ENCODE assay signal across 8 cellular contexts in the genomic region with DNA sequence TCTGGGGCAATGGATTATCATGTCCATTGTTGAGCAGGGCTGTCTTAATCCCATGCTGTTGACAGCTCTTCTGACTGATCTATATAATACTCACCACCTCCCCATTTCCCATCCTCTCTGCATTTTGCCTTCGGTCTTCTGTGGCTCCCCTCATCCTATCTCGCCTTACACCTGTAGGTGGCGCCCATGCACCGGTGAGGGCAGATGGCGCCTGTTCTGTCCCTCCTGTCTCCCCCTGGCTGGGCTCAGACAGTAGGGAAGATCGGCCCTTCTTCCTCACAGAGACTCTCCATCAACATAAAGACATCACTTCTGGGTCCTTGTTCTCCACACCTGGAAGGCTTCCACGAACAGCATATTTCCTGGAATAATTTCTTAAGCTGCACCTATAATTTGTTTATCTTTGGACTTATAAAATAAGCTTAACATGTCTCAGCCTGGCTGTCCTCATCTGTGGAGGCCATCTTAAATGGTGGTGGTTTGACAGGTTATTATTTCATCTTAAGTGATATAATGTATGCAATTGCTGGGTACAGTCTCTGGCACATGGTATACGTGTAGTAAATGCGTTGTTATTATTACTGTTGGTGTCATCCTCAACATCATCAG. TPM values are rescaled to one million over a fixed set of nuclear protein-coding genes. Genes with fewer than 3 reads are reported as not detected.
DNase-seq lines count a peak whose midpoint lies in the region; ATAC-seq and TF ChIP-seq lines count a peak whose summit lies in the region.

No MANE protein-coding gene starts in this region.

- peak; percentile 33 for DNase-seq in SIG-M5 treated with dmso at 0.1 percent for 504 hours (lab: John Stamatoyannopoulos, UW; ENCODE audit: unreplicated experiment)
- DNase-seq in SIG-M5 (lab: John Stamatoyannopoulos, UW) = no peak
- DNase-seq in HuH-7 (ENCODE audit: low spot score) = peak; percentile 53
- DNase-seq in RKO (ENCODE audit: low spot score) = peak; percentile 53
- DNase-seq in cerebellum (ENCODE audit: low spot score) = peak; percentile 10
- DNase-seq in lower lobe of right lung = no peak
- peak in 47 of 49 donors; percentile 3 to 87 (median 76) for DNase-seq in substantia nigra (lab: John Stamatoyannopoulos, UW)

- H3K27ac ChIP-seq in lower lobe of right lung = no peak overlapping the region
- peak overlapping the region; percentile 40 for H3K27ac ChIP-seq in substantia nigra (ENCODE audit: low read depth, low read length, poor library complexity, severe bottlenecking)

- no peaks in the 10 kb centered on the region for H3K4me1 ChIP-seq in lower lobe of right lung

- no peaks in the 10 kb centered on the region for H3K9me3 ChIP-seq in lower lobe of right lung

- no peaks in the 10 kb centered on the region for H3K36me3 ChIP-seq in lower lobe of right lung

- H3K4me3 ChIP-seq in lower lobe of right lung = no peak overlapping the region

- ATAC-seq in GM21825 (IDR thresholded peaks at IDR 0.05; ENCODE audit: unreplicated experiment) = peak; percentile 98
- peak; percentile 65 to 74 for ATAC-seq in lower lobe of right lung

- intact Hi-C loops in lower lobe of right lung (cut with DNase I) = no loop called here

- peak; percentile 62 for TF ChIP-seq CTCF in lower lobe of right lung (IDR thresholded peaks at IDR 0.05)

- H3K27me3 ChIP-seq in lower lobe of right lung (ENCODE audit: low read depth) = no peaks in the 10 kb centered on the region

RNA-seq across cellular contexts. Expression of a gene that starts 10.9 kb away (rescaled TPM):
- total RNA-seq in cerebellum (29.0 TPM), lower lobe of right lung (0.24 TPM)

Comparison
In these comparisons a context has a peak if more than half of its experiments do, and no peak if none do; other contexts are left out.
1. DNase-seq: peak in SIG-M5 treated with dmso at 0.1 percent for 504 hours (single experiment), HuH-7 (single experiment), RKO (single experiment), cerebellum (single experiment) and substantia nigra (47 of 49); none in SIG-M5 (single experiment) and lower lobe of right lung (single experiment).
2. RNA of a gene that starts 10.9 kb away (total RNA-seq): 29.0 TPM in cerebellum (single experiment); 0.24 TPM in lower lobe of right lung (single experiment); every median in the first group is over 10 times any median in the second.